In genomic region chr2:43114210-43114609, GRCh38 we compare ENCODE assay signal across 15 cellular contexts.
A peak's percentile ranks its signal among the peaks of the same experiment; 100 is the strongest.
DNase-seq lines count a peak whose midpoint lies in the region; ATAC-seq, FAIRE-seq and TF ChIP-seq lines count a peak whose summit lies in the region.
"Had no signal": no experiment of that assay in that cellular context is flagged by ENCODE, and none has a peak within 500 bp of the region (broad histone marks: within the 10 kb centered on the region; RNA-seq: fewer than 3 reads in every experiment).

No MANE protein-coding gene starts in this region.

- H4K20me1 ChIP-seq in keratinocyte (ENCODE audit: control insufficient read depth, extremely low read depth, insufficient read depth, low read length), result no peaks in the 10 kb centered on the region

- H3K9me3 ChIP-seq in keratinocyte (ENCODE audit: control insufficient read depth, low read depth, low read length), result peaks cover 7% of the 10 kb centered on the region

- peak; percentile 96 for FAIRE-seq in keratinocyte (lab: Jason Lieb, UNC)

- H3K27me3 Mint-ChIP-seq in CD14-positive monocyte (ENCODE audit: low read depth in 3 of 3), result peaks cover 0 to 2% (median 1%) of the 10 kb centered on the region in 3 donors
- no peaks in the 10 kb centered on the region for H3K27me3 Mint-ChIP-seq in activated naive CD4-positive, alpha-beta T cell treated with anti-CD3 and anti-CD28 coated beads for 36 hours (ENCODE audit: low read depth)

- no peak overlapping the region for H2AFZ ChIP-seq in keratinocyte (ENCODE audit: control insufficient read depth, low read length)

- no peaks in the 10 kb centered on the region for H3K27me3 ChIP-seq in keratinocyte (ENCODE audit: control insufficient read depth, extremely low read depth, insufficient read depth, low read length)

- H3K4me2 ChIP-seq in keratinocyte (ENCODE audit: control insufficient read depth, extremely low read depth, insufficient read depth, low read depth, low read length), result peak overlapping the region; percentile 3

- no peak overlapping the region for H3K27ac ChIP-seq in keratinocyte (ENCODE audit: control insufficient read depth, insufficient read depth, low read length)
- H3K27ac ChIP-seq: SK-N-MC had no signal

- no peak for TF ChIP-seq CTCF in CD14-positive monocyte (IDR thresholded peaks at IDR 0.05)
- TF ChIP-seq CTCF in keratinocyte (optimal IDR thresholded peaks at IDR 0.05 in 1 of 3, IDR thresholded peaks at IDR 0.05 in 1 of 3, conservative IDR thresholded peaks at IDR 0.05 in 1 of 3; ENCODE audit: extremely low read depth in 1 of 3, insufficient read depth in 2 of 3, low read length in 3 of 3), result no peak

- CTCF ChIA-PET in activated naive CD4-positive, alpha-beta T cell treated with anti-CD3 and anti-CD28 coated beads for 36 hours (lab: Charles Lee), result interaction anchor here (1.0 to 1.3 kb wide), 2 partner anchors 370 to 463 kb away, joined by 3 read pairs; no protein-coding TSS in a partner anchor

- intact Hi-C loops in CD14-positive monocyte (cut with micrococcal nuclease), result no loop called here
- intact Hi-C loops in activated naive CD4-positive, alpha-beta T cell treated with anti-CD3 and anti-CD28 coated beads for 36 hours (cut with micrococcal nuclease), result no loop called here

- H3K4me1 ChIP-seq in keratinocyte (ENCODE audit: control insufficient read depth, extremely low read depth, insufficient read depth, low read length), result peaks cover 28% of the 10 kb centered on the region

- H3K36me3 ChIP-seq in keratinocyte (ENCODE audit: control insufficient read depth in 2 of 2, extremely low read depth in 1 of 2, insufficient read depth in 2 of 2, low read length in 2 of 2), result no peaks in the 10 kb centered on the region

- ATAC-seq in GM18870 (IDR thresholded peaks at IDR 0.05; ENCODE audit: unreplicated experiment) (no peak), GM21737 (IDR thresholded peaks at IDR 0.05; ENCODE audit: unreplicated experiment) (no peak)
- ATAC-seq: CD8-positive, alpha-beta T cell; stimulated activated effector memory CD8-positive, alpha-beta T cell treated with anti-CD3 and anti-CD28 coated beads, Interleukin-12 subunit alpha, Interleukin-12 subunit beta, amount 100 ng/mL, for 72 hours had no signal

- no peak overlapping the region for H3K4me3 Mint-ChIP-seq in CD14-positive monocyte
- no peak overlapping the region for H3K4me3 Mint-ChIP-seq in activated naive CD4-positive, alpha-beta T cell treated with anti-CD3 and anti-CD28 coated beads for 36 hours
- H3K4me3 Mint-ChIP-seq: CD8-positive, alpha-beta T cell; stimulated activated effector memory CD8-positive, alpha-beta T cell treated with anti-CD3 and anti-CD28 coated beads, Interleukin-12 subunit alpha, Interleukin-12 subunit beta, amount 100 ng/mL, for 72 hours had no signal

- H3K9me1 ChIP-seq in keratinocyte (ENCODE audit: control insufficient read depth, extremely low read depth, insufficient read depth, low read length), result no peaks in the 10 kb centered on the region

- H3K79me2 ChIP-seq in keratinocyte (ENCODE audit: control insufficient read depth, insufficient read depth, low read length), result no peaks in the 10 kb centered on the region

- peak; percentile 24 for DNase-seq in CD14-positive monocyte (ENCODE audit: low spot score)
- DNase-seq in SK-N-DZ (ENCODE audit: low spot score), result peak; percentile 47
- DNase-seq in keratinocyte (ENCODE audit: low read depth, low spot score), result peak; percentile 69
- DNase-seq in activated naive CD4-positive, alpha-beta T cell treated with anti-CD3 and anti-CD28 coated beads for 36 hours, result no peak
- DNase-seq in NCI-H345 (lab: John Stamatoyannopoulos, UW), result no peak
- DNase-seq: activated CD4-positive, alpha-beta T cell treated with anti-CD3 and anti-CD28 coated beads for 48 hours; CD8-positive, alpha-beta T cell; KG1; NCI-H526 had no signal

- no peak overlapping the region for H3K4me3 ChIP-seq in keratinocyte (ENCODE audit: control insufficient read depth in 2 of 3, extremely low read depth in 1 of 3, insufficient read depth in 2 of 3, low read depth in 1 of 3, low read length in 3 of 3)
- H3K4me3 ChIP-seq: SK-N-MC had no signal

- peaks cover 0 to 7% (median 3%) of the 10 kb centered on the region in 7 donors for H3K9me3 Mint-ChIP-seq in CD14-positive monocyte
- H3K9me3 Mint-ChIP-seq in activated naive CD4-positive, alpha-beta T cell treated with anti-CD3 and anti-CD28 coated beads for 36 hours, result peaks cover 2% of the 10 kb centered on the region

- peaks cover 81% of the 10 kb centered on the region for H3K4me1 Mint-ChIP-seq in CD14-positive monocyte
- H3K4me1 Mint-ChIP-seq in activated naive CD4-positive, alpha-beta T cell treated with anti-CD3 and anti-CD28 coated beads for 36 hours (ENCODE audit: low read depth), result peaks cover 2% of the 10 kb centered on the region

- no peak for TF ChIP-seq EP300 in Ishikawa (IDR thresholded peaks at IDR 0.05; ENCODE audit: borderline replicate concordance)

- H3K36me3 Mint-ChIP-seq in CD14-positive monocyte, result peaks cover 0 to 10% of the 10 kb centered on the region in 2 donors
- H3K36me3 Mint-ChIP-seq in activated naive CD4-positive, alpha-beta T cell treated with anti-CD3 and anti-CD28 coated beads for 36 hours (ENCODE audit: low read depth), result no peaks in the 10 kb centered on the region
- H3K36me3 Mint-ChIP-seq: stimulated activated effector memory CD8-positive, alpha-beta T cell treated with anti-CD3 and anti-CD28 coated beads, Interleukin-12 subunit alpha, Interleukin-12 subunit beta, amount 100 ng/mL, for 72 hours had no signal

- H3K27ac Mint-ChIP-seq in CD14-positive monocyte, result peak overlapping the region in 2 of 7 donors; percentile 57 to 83
- H3K27ac Mint-ChIP-seq in activated naive CD4-positive, alpha-beta T cell treated with anti-CD3 and anti-CD28 coated beads for 36 hours, result no peak overlapping the region
- H3K27ac Mint-ChIP-seq: activated T-helper 2 cell treated with anti-CD3 and anti-CD28 coated beads, Interferon-gamma antibody, Interleukin-2, Interleukin-4, amounts not matched to agents 10 μg/mL and 5 μg/mL and 100 μg/mL, durations not matched to agents 14 hours and 24 hours and 36 hours; CD8-positive, alpha-beta T cell; stimulated activated effector memory CD8-positive, alpha-beta T cell treated with anti-CD3 and anti-CD28 coated beads, Interleukin-12 subunit alpha, Interleukin-12 subunit beta, amount 100 ng/mL, for 72 hours had no signal

- H3K9ac ChIP-seq in keratinocyte (ENCODE audit: control insufficient read depth, extremely low read depth, insufficient read depth, low read length), result no peak overlapping the region

- TF ChIP-seq RAD21 in Ishikawa (IDR thresholded peaks at IDR 0.05; ENCODE audit: low read depth), result no peak

- dilution Hi-C loops in keratinocyte (cut with MboI; ENCODE audit: extremely low pct_ligation_motif_present, low sequenced_read_pairs), result no loop called here

TF ChIP-seq in Ishikawa, 13 proteins besides CTCF, POLR2A, EP300 and RAD21:
- TF ChIP-seq TCF12 (IDR thresholded peaks at IDR 0.05; ENCODE audit: low read depth) (no peak), NFIC (IDR thresholded peaks at IDR 0.05) (peak; percentile 85), MAX (IDR thresholded peaks at IDR 0.05) (peak; percentile 39; the same call in 1 of the 2 replicates)

Comparison
In these comparisons a context has a peak if more than half of its experiments do, and no peak if none do; other contexts are left out.
1. DNase-seq: peak in CD14-positive monocyte (single experiment), SK-N-DZ (single experiment) and keratinocyte (single experiment); none in activated naive CD4-positive, alpha-beta T cell treated with anti-CD3 and anti-CD28 coated beads for 36 hours (single experiment) and NCI-H345 (single experiment).